Comparison of ENCODE assay signal across 9 cellular contexts in genomic region chr5:95647331-95647659, GRCh38. TPM values are rescaled to one million over a fixed set of nuclear protein-coding genes. Genes with fewer than 3 reads are reported as not detected.
A peak's percentile ranks its signal among the peaks of the same experiment; 100 is the strongest.
DNase-seq lines count a peak whose midpoint lies in the region; ATAC-seq and TF ChIP-seq lines count a peak whose summit lies in the region.
"Had no signal": no experiment of that assay in that cellular context is flagged by ENCODE, and none has a peak within 500 bp of the region (broad histone marks: within the 10 kb centered on the region; RNA-seq: fewer than 3 reads in every experiment).

No MANE protein-coding gene starts in this region.

- no peak for TF ChIP-seq CTCF in astrocyte of the cerebellum (IDR thresholded peaks at IDR 0.05; ENCODE audit: low read depth, low read length, missing control alignments)

- H3K4me1 ChIP-seq in thymus (ENCODE audit: control insufficient read depth, insufficient read depth, low read length) = peaks cover 6% of the 10 kb centered on the region

- 29% methylated on average over 10 of the region's 10 CpGs for WGBS in thymus

- in situ Hi-C loops in astrocyte of the cerebellum (cut with HindIII; ENCODE audit: low sequenced_read_pairs) = no loop called here

- H3K9me3 ChIP-seq in thymus (ENCODE audit: control insufficient read depth) = no peaks in the 10 kb centered on the region

- DNase-seq in activated CD4-positive, CD25-positive, alpha-beta regulatory T cell treated with anti-CD3 and anti-CD28 coated beads, Interleukin-2, amount 50 U/mL, for 72 hours = no peak
- DNase-seq in astrocyte of the cerebellum (ENCODE audit: low read depth) (no peak), left colon (no peak), sciatic nerve (ENCODE audit: low spot score) (no peak), D341Med (ENCODE audit: low spot score) (no peak)
- no peak for DNase-seq in activated CD8-positive, alpha-beta memory T cell treated with anti-CD3 and anti-CD28 coated beads for 24 hours

- no peaks in the 10 kb centered on the region for H3K36me3 ChIP-seq in thymus (ENCODE audit: control insufficient read depth, insufficient read depth)

- peak overlapping the region; percentile 98 for H3K27ac ChIP-seq in thymus (ENCODE audit: low read depth)

- intact Hi-C loops in left colon (cut with DNase I, micrococcal nuclease) (loop anchor here in 1 of 2 donors (10.0 kb wide), 3 partner anchors 138 to 698 kb away; partner anchors contain the start of gene ELL2), sciatic nerve (cut with DNase I) (loop anchor here (10.0 kb wide), 2 partner anchors 88 to 198 kb away; partner anchors contain the start of gene RHOBTB3)

- ATAC-seq in activated CD4-positive, CD25-positive, alpha-beta regulatory T cell treated with anti-CD3 and anti-CD28 coated beads, Interleukin-2, amount 50 U/mL, for 24 hours = peak; percentile 5 to 22
- ATAC-seq in left colon (peak; percentile 22), sciatic nerve (no peak)

- peak overlapping the region; percentile 46 for H3K4me3 ChIP-seq in astrocyte of the cerebellum (ENCODE audit: low read depth, low read length)
- peak overlapping the region; percentile 63 for H3K4me3 ChIP-seq in thymus (ENCODE audit: low read length)

- no peaks in the 10 kb centered on the region for H3K27me3 ChIP-seq in thymus (ENCODE audit: control insufficient read depth, insufficient read depth)

RNA-seq across cellular contexts. Expression of gene RFESD, which starts 0.7 kb away (rescaled TPM):
- under 1 TPM; 0.55 to 0.84 TPM for total RNA-seq in left colon
- 6.6 TPM for polyA plus RNA-seq in thymus
- total RNA-seq in sciatic nerve = 3.9 TPM

RNA-seq across cellular contexts. Expression of gene GPR150, which starts 27.4 kb away (rescaled TPM):
- total RNA-seq in left colon (under 1 TPM; 0.37 to 0.45 TPM), sciatic nerve (0.49 TPM)
- 0.89 TPM for polyA plus RNA-seq in thymus

RNA-seq across cellular contexts. Expression of gene SPATA9, which starts 35.5 kb away (rescaled TPM):
- total RNA-seq in left colon = under 1 TPM; 0.31 to 0.49 TPM
- 0.68 TPM for polyA plus RNA-seq in thymus
- total RNA-seq in sciatic nerve = 1.6 TPM
- total RNA-seq: activated CD8-positive, alpha-beta memory T cell treated with anti-CD3 and anti-CD28 coated beads for 36 hours had no signal
